8 cellular contexts compared by ENCODE assay signal in the genomic region with DNA sequence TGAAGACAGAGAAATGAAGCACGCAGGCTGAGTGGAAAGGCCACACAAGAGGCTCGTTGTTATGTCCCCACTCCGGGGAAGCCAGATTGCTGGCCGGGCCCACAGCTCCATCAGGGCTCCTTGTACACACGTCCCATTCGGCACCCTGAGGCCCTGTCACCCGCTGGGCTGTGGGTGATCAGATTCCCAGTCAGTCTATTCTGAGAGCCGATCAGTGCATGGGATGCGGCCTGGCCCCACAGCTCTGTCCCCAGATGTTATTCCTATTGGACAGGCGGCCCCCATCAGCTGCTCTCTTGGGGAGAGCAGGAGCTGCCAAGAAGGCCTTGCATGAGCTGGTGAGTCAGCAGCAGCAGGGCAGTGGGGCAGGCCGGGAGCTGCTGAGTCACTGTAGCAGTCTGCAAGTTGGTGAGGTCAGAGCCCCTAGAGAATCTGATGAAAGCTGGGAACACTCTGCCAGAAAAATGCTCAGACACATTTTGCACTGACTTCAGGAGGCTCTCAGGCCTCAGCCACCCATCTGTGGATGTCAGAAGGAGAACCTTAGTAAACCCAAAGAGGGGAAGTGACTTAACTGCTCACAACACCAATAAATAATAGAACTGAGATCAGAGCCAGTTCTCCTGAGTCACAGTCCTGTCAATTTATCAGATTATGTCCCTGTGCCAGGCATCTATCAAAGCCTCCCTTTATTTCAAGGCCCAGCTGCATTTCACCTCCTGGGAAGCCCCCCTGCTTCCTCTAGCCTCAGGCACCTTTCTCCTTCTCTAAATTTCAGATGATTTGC. TPM values are rescaled to one million over a fixed set of nuclear protein-coding genes. Genes with fewer than 3 reads are reported as not detected.
DNase-seq lines count a peak whose midpoint lies in the region; ATAC-seq and TF ChIP-seq lines count a peak whose summit lies in the region.

No MANE protein-coding gene starts in this region.

- intact Hi-C loops in esophagus squamous epithelium (cut with DNase I), result no loop called here
- intact Hi-C loops in thyroid gland (cut with DNase I), result no loop called here

- 19 to 60% methylated on average over 1 to 6 of the region's 11 CpGs for WGBS in esophagus squamous epithelium, 2 donors
- 52 to 60% methylated on average over 9 to 11 of the region's 11 CpGs for WGBS in thyroid gland, 2 donors

- peak overlapping the region; percentile 83 to 94 (median 90) for H3K27ac ChIP-seq in BLaER1 treated with 17β-estradiol and CSF1 and Interleukin-3, amounts not matched to agents 10 nM and 100 nM
- H3K27ac ChIP-seq in esophagus squamous epithelium (peak overlapping the region; percentile 80 to 95 (median 91)), thyroid gland (peak overlapping the region; percentile 86 to 90 (median 87))

- H3K4me2 ChIP-seq in BLaER1 treated with 17β-estradiol and CSF1 and Interleukin-3, amounts not matched to agents 10 nM and 100 nM, result peak overlapping the region; percentile 53 to 89 (median 79)

- H3K27me3 ChIP-seq in BLaER1 treated with 17β-estradiol and CSF1 and Interleukin-3, amounts not matched to agents 10 nM and 100 nM, result no peaks in the 10 kb centered on the region
- no peaks in the 10 kb centered on the region for H3K27me3 ChIP-seq in esophagus squamous epithelium
- no peaks in the 10 kb centered on the region for H3K27me3 ChIP-seq in mucosa of stomach (ENCODE audit: control insufficient read depth, insufficient read depth, low read length)
- no peaks in the 10 kb centered on the region for H3K27me3 ChIP-seq in thyroid gland

- no peaks in the 10 kb centered on the region for H3K36me3 ChIP-seq in BLaER1 treated with 17β-estradiol and CSF1 and Interleukin-3, amounts not matched to agents 10 nM and 100 nM
- H3K36me3 ChIP-seq in esophagus squamous epithelium (no peaks in the 10 kb centered on the region), mucosa of stomach (ENCODE audit: control insufficient read depth, insufficient read depth, low read length) (no peaks in the 10 kb centered on the region), thyroid gland (no peaks in the 10 kb centered on the region)

- DNase-seq in NCI-H2107 (lab: John Stamatoyannopoulos, UW) (peak; percentile 52), esophagus squamous epithelium (lab: John Stamatoyannopoulos, UW) (peak; percentile 51), thyroid gland (peak; percentile 97)
- peak; percentile 44 for DNase-seq in activated CD4-positive, CD25-positive, alpha-beta regulatory T cell treated with anti-CD3 and anti-CD28 coated beads, Interleukin-2, amount 50 U/mL, for 72 hours

- TF ChIP-seq CTCF in esophagus squamous epithelium (IDR thresholded peaks at IDR 0.05), result no peak
- no peak for TF ChIP-seq CTCF in thyroid gland (IDR thresholded peaks at IDR 0.05)

- no peaks in the 10 kb centered on the region for H3K9me3 ChIP-seq in BLaER1 treated with 17β-estradiol and CSF1 and Interleukin-3, amounts not matched to agents 10 nM and 100 nM (replicated peaks in 1 of 11)
- H3K9me3 ChIP-seq in esophagus squamous epithelium (no peaks in the 10 kb centered on the region), mucosa of stomach (ENCODE audit: control insufficient read depth, low read length) (no peaks in the 10 kb centered on the region), thyroid gland (no peaks in the 10 kb centered on the region)

- no peaks in the 10 kb centered on the region for H4K20me1 ChIP-seq in BLaER1 treated with 17β-estradiol and CSF1 and Interleukin-3, amounts not matched to agents 10 nM and 100 nM

- H3K4me1 ChIP-seq in BLaER1 treated with 17β-estradiol and CSF1 and Interleukin-3, amounts not matched to agents 10 nM and 100 nM, result peaks cover 36 to 100% (median 90%) of the 10 kb centered on the region in 10 experiments
- H3K4me1 ChIP-seq in esophagus squamous epithelium (peaks cover 13 to 31% (median 22%) of the 10 kb centered on the region in 3 donors), mucosa of stomach (ENCODE audit: control insufficient read depth, insufficient read depth, low read length) (peaks cover 19% of the 10 kb centered on the region), thyroid gland (peaks cover 10 to 17% of the 10 kb centered on the region in 2 donors)

- TF ChIP-seq POLR2A in esophagus squamous epithelium (IDR thresholded peaks at IDR 0.05) (no peak), thyroid gland (IDR thresholded peaks at IDR 0.05) (peak in 1 of 2 donors; percentile 39)

- H3K4me3 ChIP-seq in BLaER1 treated with 17β-estradiol and CSF1 and Interleukin-3, amounts not matched to agents 10 nM and 100 nM, result no peak overlapping the region
- H3K4me3 ChIP-seq in esophagus squamous epithelium (peak overlapping the region in 1 of 4 donors; percentile 12), mucosa of stomach (ENCODE audit: low read length) (no peak overlapping the region), thyroid gland (replicated peaks in 1 of 3) (no peak overlapping the region)

- H3K9ac ChIP-seq in BLaER1 treated with 17β-estradiol and CSF1 and Interleukin-3, amounts not matched to agents 10 nM and 100 nM, result peak overlapping the region; percentile 64 to 82 (median 79)
- peak overlapping the region; percentile 51 for H3K9ac ChIP-seq in mucosa of stomach (ENCODE audit: low read length)

- peak; percentile 69 for ATAC-seq in GM21825 (IDR thresholded peaks at IDR 0.05; ENCODE audit: unreplicated experiment)
- ATAC-seq in HG02840 (IDR thresholded peaks at IDR 0.05; ENCODE audit: low FRiP score, unreplicated experiment), result no peak

RNA-seq across cellular contexts. Expression of gene PSAP, which starts 9.4 kb away (rescaled TPM):
- total RNA-seq in esophagus squamous epithelium, result 100 to 1,000 TPM; 280 to 623 (median 490) TPM
- total RNA-seq in thyroid gland, result 1,000 to 10,000 TPM in 3 of 4 donors, 100 to 1,000 TPM in 1; 978 to 1,211 (median 1,123) TPM

Comparison
In these comparisons a context has a peak if more than half of its experiments do, and no peak if none do; other contexts are left out.
1. DNase-seq: peak in every context shown above with its lines; median percentile 97 in thyroid gland; 52 in NCI-H2107; 51 in esophagus squamous epithelium; 44 in activated CD4-positive, CD25-positive, alpha-beta regulatory T cell treated with anti-CD3 and anti-CD28 coated beads, Interleukin-2, amount 50 U/mL, for 72 hours.